19 cellular contexts compared by ENCODE assay signal in the genomic region with DNA sequence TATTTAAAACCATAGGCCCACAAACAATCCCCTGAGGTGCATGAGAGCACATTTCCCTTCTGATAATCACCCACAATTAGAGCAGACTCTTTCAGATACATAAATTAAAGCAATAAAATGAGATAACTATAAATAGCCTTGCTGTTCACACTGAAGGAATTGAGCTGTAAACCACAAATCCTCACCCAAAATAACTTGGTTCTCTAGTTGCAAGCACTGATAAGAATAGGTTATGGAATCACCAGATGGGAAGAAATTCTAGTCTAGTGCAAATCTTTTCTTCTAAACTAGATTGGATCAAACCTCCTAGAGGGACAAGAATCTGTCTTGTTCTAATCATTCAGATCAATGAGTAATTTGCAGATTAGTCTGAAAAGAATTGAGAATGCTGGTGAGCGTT.
"Had no signal": no experiment of that assay in that cellular context is flagged by ENCODE, and none has a peak within 500 bp of the region (broad histone marks: within the 10 kb centered on the region; RNA-seq: fewer than 3 reads in every experiment).

No MANE protein-coding gene starts in this region.

- DNase-seq: activated B cell treated with CpG ODN at 0.5 μM for 24 hours; activated CD8-positive, alpha-beta memory T cell treated with anti-CD3 and anti-CD28 coated beads for 24 hours; activated naive CD4-positive, alpha-beta T cell treated with anti-CD3 and anti-CD28 coated beads for 36 hours; effector CD8-positive, alpha-beta T cell; esophagus squamous epithelium; foreskin keratinocyte; glutamatergic neuron; hypothalamus; left ventricle myocardium inferior; mesenchymal stem cell; nephron progenitor cell; occipital lobe; small intestine; stimulated activated naive CD8-positive, alpha-beta T cell treated with anti-CD3 and anti-CD28 coated beads, Interleukin-15, Interleukin-2, amounts not matched to agents 100 U/mL and 50 U/mL, for 24 hours; upper lobe of left lung had no signal

- H3K4me3 ChIP-seq: esophagus squamous epithelium, left ventricle myocardium inferior, right atrium auricular region, upper lobe of left lung had no signal

- ATAC-seq: foreskin keratinocyte; stimulated activated naive CD8-positive, alpha-beta T cell treated with anti-CD3 and anti-CD28 coated beads, Interleukin-15, Interleukin-2, amounts not matched to agents 100 U/mL and 50 U/mL, for 24 hours had no signal

- H3K27ac ChIP-seq: esophagus squamous epithelium, foreskin keratinocyte, left ventricle myocardium inferior, right atrium auricular region, upper lobe of left lung had no signal

- H3K36me3 ChIP-seq: esophagus squamous epithelium, left ventricle myocardium inferior, right atrium auricular region, upper lobe of left lung had no signal

- H3K9me3 Mint-ChIP-seq: activated B cell treated with CpG ODN at 0.5 μM for 24 hours had no signal

- H3K27me3 Mint-ChIP-seq: activated B cell treated with CpG ODN at 0.5 μM for 24 hours; central memory CD8-positive, alpha-beta T cell had no signal

- H3K4me3 Mint-ChIP-seq: activated B cell treated with CpG ODN at 0.5 μM for 24 hours; activated naive CD4-positive, alpha-beta T cell treated with anti-CD3 and anti-CD28 coated beads for 36 hours; brain; central memory CD8-positive, alpha-beta T cell; nephron progenitor cell had no signal

- H3K27ac Mint-ChIP-seq: activated B cell treated with CpG ODN at 0.5 μM for 24 hours; activated naive CD4-positive, alpha-beta T cell treated with anti-CD3 and anti-CD28 coated beads for 36 hours; activated T-helper 2 cell treated with anti-CD3 and anti-CD28 coated beads, Interferon-gamma antibody, Interleukin-2, Interleukin-4, amounts not matched to agents 10 μg/mL and 5 μg/mL and 100 μg/mL, durations not matched to agents 14 hours and 24 hours and 36 hours; nephron progenitor cell had no signal

- H3K27me3 ChIP-seq: esophagus squamous epithelium, foreskin keratinocyte, right atrium auricular region, upper lobe of left lung had no signal

- H3K36me3 Mint-ChIP-seq: brain had no signal
